Comparison of ENCODE assay signal across 2 cellular contexts in the genomic region with DNA sequence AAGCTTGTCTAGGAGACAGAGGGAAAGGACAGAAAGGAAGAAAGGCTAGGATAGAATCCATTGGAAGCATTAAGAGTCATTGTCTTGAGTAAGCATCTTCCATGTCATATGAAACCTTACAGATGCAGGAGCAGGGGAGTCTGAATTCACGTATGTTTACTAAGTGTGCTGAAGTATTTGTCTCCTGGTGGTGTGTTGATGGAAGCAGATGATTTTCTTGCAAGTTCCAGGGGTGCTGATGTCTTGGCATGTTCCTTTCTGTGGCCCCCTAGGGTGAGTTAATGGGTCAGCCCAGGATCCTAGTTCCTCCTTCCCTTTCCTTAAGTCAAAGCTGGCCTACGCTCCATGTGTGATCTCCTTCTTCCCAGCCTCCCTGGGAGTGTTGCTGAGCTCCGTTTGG.
TF ChIP-seq lines count a peak whose summit lies in the region.

No MANE protein-coding gene starts in this region.

TF ChIP-seq in SK-N-SH treated with all-trans-retinoic acid at 6 μM for 48 hours, 23 proteins besides CTCF, POLR2A, EP300 and RAD21 (continued from another document):
- TF ChIP-seq, protein P1, sequence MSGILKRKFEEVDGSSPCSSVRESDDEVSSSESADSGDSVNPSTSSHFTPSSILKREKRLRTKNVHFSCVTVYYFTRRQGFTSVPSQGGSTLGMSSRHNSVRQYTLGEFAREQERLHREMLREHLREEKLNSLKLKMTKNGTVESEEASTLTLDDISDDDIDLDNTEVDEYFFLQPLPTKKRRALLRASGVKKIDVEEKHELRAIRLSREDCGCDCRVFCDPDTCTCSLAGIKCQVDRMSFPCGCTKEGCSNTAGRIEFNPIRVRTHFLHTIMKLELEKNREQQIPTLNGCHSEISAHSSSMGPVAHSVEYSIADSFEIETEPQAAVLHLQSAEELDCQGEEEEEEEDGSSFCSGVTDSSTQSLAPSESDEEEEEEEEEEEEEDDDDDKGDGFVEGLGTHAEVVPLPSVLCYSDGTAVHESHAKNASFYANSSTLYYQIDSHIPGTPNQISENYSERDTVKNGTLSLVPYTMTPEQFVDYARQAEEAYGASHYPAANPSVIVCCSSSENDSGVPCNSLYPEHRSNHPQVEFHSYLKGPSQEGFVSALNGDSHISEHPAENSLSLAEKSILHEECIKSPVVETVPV (CRISPR knock-in tag; IDR thresholded peaks at IDR 0.05): no peak
- TF ChIP-seq ARNTL (CRISPR knock-in tag; IDR thresholded peaks at IDR 0.05; ENCODE audit: borderline replicate concordance, low read depth) (no peak), BACH2 (CRISPR knock-in tag; IDR thresholded peaks at IDR 0.05; ENCODE audit: borderline replicate concordance) (no peak)
- TF ChIP-seq, protein P2, sequence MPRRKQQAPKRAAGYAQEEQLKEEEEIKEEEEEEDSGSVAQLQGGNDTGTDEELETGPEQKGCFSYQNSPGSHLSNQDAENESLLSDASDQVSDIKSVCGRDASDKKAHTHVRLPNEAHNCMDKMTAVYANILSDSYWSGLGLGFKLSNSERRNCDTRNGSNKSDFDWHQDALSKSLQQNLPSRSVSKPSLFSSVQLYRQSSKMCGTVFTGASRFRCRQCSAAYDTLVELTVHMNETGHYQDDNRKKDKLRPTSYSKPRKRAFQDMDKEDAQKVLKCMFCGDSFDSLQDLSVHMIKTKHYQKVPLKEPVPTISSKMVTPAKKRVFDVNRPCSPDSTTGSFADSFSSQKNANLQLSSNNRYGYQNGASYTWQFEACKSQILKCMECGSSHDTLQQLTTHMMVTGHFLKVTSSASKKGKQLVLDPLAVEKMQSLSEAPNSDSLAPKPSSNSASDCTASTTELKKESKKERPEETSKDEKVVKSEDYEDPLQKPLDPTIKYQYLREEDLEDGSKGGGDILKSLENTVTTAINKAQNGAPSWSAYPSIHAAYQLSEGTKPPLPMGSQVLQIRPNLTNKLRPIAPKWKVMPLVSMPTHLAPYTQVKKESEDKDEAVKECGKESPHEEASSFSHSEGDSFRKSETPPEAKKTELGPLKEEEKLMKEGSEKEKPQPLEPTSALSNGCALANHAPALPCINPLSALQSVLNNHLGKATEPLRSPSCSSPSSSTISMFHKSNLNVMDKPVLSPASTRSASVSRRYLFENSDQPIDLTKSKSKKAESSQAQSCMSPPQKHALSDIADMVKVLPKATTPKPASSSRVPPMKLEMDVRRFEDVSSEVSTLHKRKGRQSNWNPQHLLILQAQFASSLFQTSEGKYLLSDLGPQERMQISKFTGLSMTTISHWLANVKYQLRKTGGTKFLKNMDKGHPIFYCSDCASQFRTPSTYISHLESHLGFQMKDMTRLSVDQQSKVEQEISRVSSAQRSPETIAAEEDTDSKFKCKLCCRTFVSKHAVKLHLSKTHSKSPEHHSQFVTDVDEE (CRISPR knock-in tag; IDR thresholded peaks at IDR 0.05): no peak
- TF ChIP-seq, protein P3, sequence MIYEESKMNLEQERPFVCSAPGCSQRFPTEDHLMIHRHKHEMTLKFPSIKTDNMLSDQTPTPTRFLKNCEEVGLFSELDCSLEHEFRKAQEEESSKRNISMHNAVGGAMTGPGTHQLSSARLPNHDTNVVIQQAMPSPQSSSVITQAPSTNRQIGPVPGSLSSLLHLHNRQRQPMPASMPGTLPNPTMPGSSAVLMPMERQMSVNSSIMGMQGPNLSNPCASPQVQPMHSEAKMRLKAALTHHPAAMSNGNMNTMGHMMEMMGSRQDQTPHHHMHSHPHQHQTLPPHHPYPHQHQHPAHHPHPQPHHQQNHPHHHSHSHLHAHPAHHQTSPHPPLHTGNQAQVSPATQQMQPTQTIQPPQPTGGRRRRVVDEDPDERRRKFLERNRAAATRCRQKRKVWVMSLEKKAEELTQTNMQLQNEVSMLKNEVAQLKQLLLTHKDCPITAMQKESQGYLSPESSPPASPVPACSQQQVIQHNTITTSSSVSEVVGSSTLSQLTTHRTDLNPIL (CRISPR knock-in tag; IDR thresholded peaks at IDR 0.05; ENCODE audit: low read depth): no peak

TF ChIP-seq in SK-N-SH, 30 proteins besides CTCF, POLR2A, EP300 and RAD21 (continued from another document):
- TF ChIP-seq, protein P4, sequence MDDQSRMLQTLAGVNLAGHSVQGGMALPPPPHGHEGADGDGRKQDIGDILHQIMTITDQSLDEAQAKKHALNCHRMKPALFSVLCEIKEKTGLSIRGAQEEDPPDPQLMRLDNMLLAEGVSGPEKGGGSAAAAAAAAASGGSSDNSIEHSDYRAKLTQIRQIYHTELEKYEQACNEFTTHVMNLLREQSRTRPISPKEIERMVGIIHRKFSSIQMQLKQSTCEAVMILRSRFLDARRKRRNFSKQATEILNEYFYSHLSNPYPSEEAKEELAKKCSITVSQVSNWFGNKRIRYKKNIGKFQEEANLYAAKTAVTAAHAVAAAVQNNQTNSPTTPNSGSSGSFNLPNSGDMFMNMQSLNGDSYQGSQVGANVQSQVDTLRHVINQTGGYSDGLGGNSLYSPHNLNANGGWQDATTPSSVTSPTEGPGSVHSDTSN (IDR thresholded peaks at IDR 0.05): no peak
- TF ChIP-seq, protein P5, sequence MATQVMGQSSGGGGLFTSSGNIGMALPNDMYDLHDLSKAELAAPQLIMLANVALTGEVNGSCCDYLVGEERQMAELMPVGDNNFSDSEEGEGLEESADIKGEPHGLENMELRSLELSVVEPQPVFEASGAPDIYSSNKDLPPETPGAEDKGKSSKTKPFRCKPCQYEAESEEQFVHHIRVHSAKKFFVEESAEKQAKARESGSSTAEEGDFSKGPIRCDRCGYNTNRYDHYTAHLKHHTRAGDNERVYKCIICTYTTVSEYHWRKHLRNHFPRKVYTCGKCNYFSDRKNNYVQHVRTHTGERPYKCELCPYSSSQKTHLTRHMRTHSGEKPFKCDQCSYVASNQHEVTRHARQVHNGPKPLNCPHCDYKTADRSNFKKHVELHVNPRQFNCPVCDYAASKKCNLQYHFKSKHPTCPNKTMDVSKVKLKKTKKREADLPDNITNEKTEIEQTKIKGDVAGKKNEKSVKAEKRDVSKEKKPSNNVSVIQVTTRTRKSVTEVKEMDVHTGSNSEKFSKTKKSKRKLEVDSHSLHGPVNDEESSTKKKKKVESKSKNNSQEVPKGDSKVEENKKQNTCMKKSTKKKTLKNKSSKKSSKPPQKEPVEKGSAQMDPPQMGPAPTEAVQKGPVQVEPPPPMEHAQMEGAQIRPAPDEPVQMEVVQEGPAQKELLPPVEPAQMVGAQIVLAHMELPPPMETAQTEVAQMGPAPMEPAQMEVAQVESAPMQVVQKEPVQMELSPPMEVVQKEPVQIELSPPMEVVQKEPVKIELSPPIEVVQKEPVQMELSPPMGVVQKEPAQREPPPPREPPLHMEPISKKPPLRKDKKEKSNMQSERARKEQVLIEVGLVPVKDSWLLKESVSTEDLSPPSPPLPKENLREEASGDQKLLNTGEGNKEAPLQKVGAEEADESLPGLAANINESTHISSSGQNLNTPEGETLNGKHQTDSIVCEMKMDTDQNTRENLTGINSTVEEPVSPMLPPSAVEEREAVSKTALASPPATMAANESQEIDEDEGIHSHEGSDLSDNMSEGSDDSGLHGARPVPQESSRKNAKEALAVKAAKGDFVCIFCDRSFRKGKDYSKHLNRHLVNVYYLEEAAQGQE (IDR thresholded peaks at IDR 0.05; ENCODE audit: low read depth, low read length): no peak
- TF ChIP-seq ELF1 (IDR thresholded peaks at IDR 0.05) (no peak), EZH2phosphoT487 (IDR thresholded peaks at IDR 0.05; ENCODE audit: borderline replicate concordance, low read depth) (no peak), SMC3 (IDR thresholded peaks at IDR 0.05; ENCODE audit: low read depth, low read length) (no peak), TEAD4 (IDR thresholded peaks at IDR 0.05; ENCODE audit: borderline replicate concordance, insufficient read depth) (no peak), SIN3A (IDR thresholded peaks at IDR 0.05; ENCODE audit: borderline replicate concordance, low read depth, low read length) (no peak)
